Comparison of ENCODE assay signal across 17 cellular contexts in genomic region chr22:45314054-45314721, GRCh38. TPM values are rescaled to one million over a fixed set of nuclear protein-coding genes. Genes with fewer than 3 reads are reported as not detected.
DNase-seq lines count a peak whose midpoint lies in the region; ATAC-seq and TF ChIP-seq lines count a peak whose summit lies in the region.
"Had no signal": no experiment of that assay in that cellular context is flagged by ENCODE, and none has a peak within 500 bp of the region (broad histone marks: within the 10 kb centered on the region; RNA-seq: fewer than 3 reads in every experiment).

No MANE protein-coding gene starts in this region.

- peak; percentile 18; the same call in 1 of the 2 replicates for TF ChIP-seq RAD21 in SK-N-SH (IDR thresholded peaks at IDR 0.05; ENCODE audit: low read length)

- no peaks in the 10 kb centered on the region for H3K9me3 ChIP-seq in SK-N-SH
- no peaks in the 10 kb centered on the region for H3K9me3 ChIP-seq in neutrophil
- H3K9me3 ChIP-seq: esophagus squamous epithelium, sigmoid colon, transverse colon had no signal

- H3K79me2 ChIP-seq in SK-N-SH (ENCODE audit: insufficient read depth), result peaks cover 56% of the 10 kb centered on the region

- intact Hi-C loops in activated B cell treated with CpG ODN at 0.5 μM for 24 hours (cut with micrococcal nuclease) (no loop called here), Calu3 (cut with micrococcal nuclease; ENCODE audit: unreplicated experiment) (no loop called here)

- ATAC-seq in SK-N-SH treated with all-trans-retinoic acid at 6 μM for 48 hours (no peak), activated B cell treated with CpG ODN at 0.5 μM for 24 hours (ENCODE audit: low read depth) (no peak)
- ATAC-seq: PC-3 had no signal

- BruUV-seq in Calu3 (replicated peaks; lab: Mats Ljungman, UMichigan), result no TSS peak

- H3K36me3 Mint-ChIP-seq in activated B cell treated with CpG ODN at 0.5 μM for 24 hours (ENCODE audit: low read depth) (peaks cover 9% of the 10 kb centered on the region), Calu3 (ENCODE audit: insufficient read depth, unreplicated experiment) (peaks cover 21% of the 10 kb centered on the region)

- no peak overlapping the region for H3K9ac ChIP-seq in SK-N-SH

- H3K4me1 ChIP-seq in SK-N-SH (ENCODE audit: control insufficient read depth in 1 of 2, insufficient read depth in 2 of 2, low read depth in 1 of 2, low read length in 1 of 2), result peaks cover 13 to 66% of the 10 kb centered on the region in 2 experiments
- peaks cover 34 to 57% of the 10 kb centered on the region in 2 experiments for H3K4me1 ChIP-seq in neutrophil (ENCODE audit: control insufficient read depth in 1 of 2, insufficient read depth in 1 of 2, low read depth in 1 of 2, low read length in 1 of 2)

- H3K27ac ChIP-seq in SK-N-SH (ENCODE audit: low read depth in 2 of 2, low read length in 1 of 2) (peak overlapping the region in 1 of 2 experiments; percentile 94; a peak in 2 of 4 replicates), neutrophil (peak overlapping the region; percentile 36)
- H3K27ac ChIP-seq: sigmoid colon had no signal

- peak in 1 of 2 experiments; percentile 41; a peak in 1 of 4 replicates for TF ChIP-seq EP300 in SK-N-SH (IDR thresholded peaks at IDR 0.05; ENCODE audit: borderline replicate concordance in 1 of 2, low read depth in 1 of 2, low read length in 1 of 2)

- H3K27me3 ChIP-seq in SK-N-SH (ENCODE audit: insufficient read depth), result no peaks in the 10 kb centered on the region
- H3K27me3 ChIP-seq in neutrophil, result no peaks in the 10 kb centered on the region
- H3K27me3 ChIP-seq: esophagus squamous epithelium, sigmoid colon, transverse colon had no signal

- CTCF ChIA-PET in SK-N-SH (lab: Yijun Ruan, JAX), result interaction anchor here (0.9 to 1.4 kb wide), 3 partner anchors 17 to 240 kb away, joined by 3 to 4 read pairs (median 3); no protein-coding TSS in a partner anchor
- CTCF ChIA-PET in activated B cell treated with CpG ODN at 0.5 μM for 24 hours (lab: Charles Lee), result no interaction called here
- CTCF ChIA-PET in Calu3 (lab: Charles Lee), result interaction anchor here (0.6 kb wide), 1 partner anchor 9 kb away, joined by 3 read pairs; no protein-coding TSS in a partner anchor

- no peaks in the 10 kb centered on the region for H4K20me1 ChIP-seq in SK-N-SH (ENCODE audit: insufficient read depth)

- H3K36me3 ChIP-seq in SK-N-SH (replicated peaks in 1 of 2; ENCODE audit: control insufficient read depth in 1 of 2, insufficient read depth in 2 of 2, low read length in 1 of 2), result no peaks in the 10 kb centered on the region
- H3K36me3 ChIP-seq in neutrophil, result no peaks in the 10 kb centered on the region
- H3K36me3 ChIP-seq: sigmoid colon, transverse colon had no signal

- H2AFZ ChIP-seq in SK-N-SH (ENCODE audit: low read depth), result no peak overlapping the region

- H3K4me3 ChIP-seq in SK-N-SH (ENCODE audit: low read depth in 2 of 2, low read length in 1 of 2) (no peak overlapping the region; a peak in 1 of 4 replicates), neutrophil (ENCODE audit: low read depth in 1 of 2, low read length in 1 of 2) (no peak overlapping the region)
- H3K4me3 ChIP-seq: esophagus squamous epithelium, sigmoid colon, transverse colon had no signal

- H3K4me3 Mint-ChIP-seq in activated B cell treated with CpG ODN at 0.5 μM for 24 hours (no peak overlapping the region), Calu3 (ENCODE audit: low read depth, unreplicated experiment) (no peak overlapping the region)

- DNase-seq in SK-N-SH, result peak; percentile 79
- peak in 74 of 76 experiments; percentile 11 to 91 (median 76) for DNase-seq in HUDEP-2 (lab: John Stamatoyannopoulos, UW; ENCODE audit: unreplicated experiment in 76 of 76)
- DNase-seq in activated B cell treated with CpG ODN at 0.5 μM for 24 hours, result no peak
- DNase-seq in T1000 (lab: John Stamatoyannopoulos, UW), result no peak
- DNase-seq in NCI-H2227 treated with DMSO at 0.1 percent for 48 hours (lab: John Stamatoyannopoulos, UW), result no peak
- DNase-seq in Calu3, result no peak
- DNase-seq: caudate nucleus, esophagus squamous epithelium, H7, PC-3, sigmoid colon, transverse colon had no signal

- H3K4me1 Mint-ChIP-seq in activated B cell treated with CpG ODN at 0.5 μM for 24 hours, result peaks cover 68% of the 10 kb centered on the region
- H3K4me1 Mint-ChIP-seq in Calu3 (ENCODE audit: low read depth, unreplicated experiment), result peaks cover 35% of the 10 kb centered on the region

- H3K9me2 ChIP-seq in SK-N-SH, result no peaks in the 10 kb centered on the region

- H3K27me3 Mint-ChIP-seq in activated B cell treated with CpG ODN at 0.5 μM for 24 hours (no peaks in the 10 kb centered on the region), Calu3 (ENCODE audit: unreplicated experiment) (no peaks in the 10 kb centered on the region)

- WGBS in SK-N-SH (ENCODE audit: low lambda C conversion rate), result 54% methylated on average over 8 of the region's 8 CpGs

- POLR2A ChIA-PET in SK-N-SH (lab: Yijun Ruan, JAX) (interaction anchor here (0.8 kb wide), 1 partner anchor 10 kb away, joined by 3 read pairs; no protein-coding TSS in a partner anchor), activated B cell treated with CpG ODN at 0.5 μM for 24 hours (lab: Charles Lee) (interaction anchor here (1.4 kb wide), 1 partner anchor 29 kb away, joined by 5 read pairs; the partner anchor contains the start of gene UPK3A)

- no peak for TF ChIP-seq CTCF in SK-N-SH (IDR thresholded peaks at IDR 0.05)
- TF ChIP-seq CTCF in activated B cell treated with CpG ODN at 0.5 μM for 24 hours (IDR thresholded peaks at IDR 0.05), result no peak
- no peak for TF ChIP-seq CTCF in neutrophil (IDR thresholded peaks at IDR 0.05)
- no peak for TF ChIP-seq CTCF in Calu3 (IDR thresholded peaks at IDR 0.05; ENCODE audit: unreplicated experiment)

- H3F3A ChIP-seq in SK-N-SH (replicated peaks; ENCODE audit: insufficient read depth), result peaks cover 6% of the 10 kb centered on the region

- peak overlapping the region; percentile 78 for H3K27ac Mint-ChIP-seq in activated B cell treated with CpG ODN at 0.5 μM for 24 hours
- no peak overlapping the region for H3K27ac Mint-ChIP-seq in Calu3 (ENCODE audit: unreplicated experiment)
- H3K27ac Mint-ChIP-seq: activated T-helper 2 cell treated with anti-CD3 and anti-CD28 coated beads, Interferon-gamma antibody, Interleukin-2, Interleukin-4, amounts not matched to agents 10 μg/mL and 5 μg/mL and 100 μg/mL, durations not matched to agents 14 hours and 24 hours and 36 hours had no signal

- no peaks in the 10 kb centered on the region for H3K9me3 Mint-ChIP-seq in activated B cell treated with CpG ODN at 0.5 μM for 24 hours
- no peaks in the 10 kb centered on the region for H3K9me3 Mint-ChIP-seq in Calu3 (ENCODE audit: low read depth, unreplicated experiment)
- H3K9me3 Mint-ChIP-seq: activated T-helper 2 cell treated with anti-CD3 and anti-CD28 coated beads, Interferon-gamma antibody, Interleukin-2, Interleukin-4, amounts not matched to agents 10 μg/mL and 5 μg/mL and 100 μg/mL, durations not matched to agents 14 hours and 24 hours and 36 hours had no signal

- H3K4me2 ChIP-seq in SK-N-SH, result no peak overlapping the region

TF ChIP-seq in SK-N-SH, 30 proteins besides CTCF, POLR2A, EP300 and RAD21:
- TF ChIP-seq CHD2 (IDR thresholded peaks at IDR 0.05; ENCODE audit: low read length, partially characterized antibody) (peak; percentile 53), MXI1 (IDR thresholded peaks at IDR 0.05; ENCODE audit: low read depth, low read length) (peak; percentile 78), GATA2 (CRISPR knock-in tag; IDR thresholded peaks at IDR 0.05) (peak; percentile 81), RXRA (IDR thresholded peaks at IDR 0.05; ENCODE audit: borderline replicate concordance, low read depth) (no peak), FOXJ3 (CRISPR knock-in tag; IDR thresholded peaks at IDR 0.05) (peak; percentile 25; the same call in 1 of the 2 replicates), TEAD4 (IDR thresholded peaks at IDR 0.05; ENCODE audit: borderline replicate concordance, insufficient read depth) (no peak)
- TF ChIP-seq, protein P1, sequence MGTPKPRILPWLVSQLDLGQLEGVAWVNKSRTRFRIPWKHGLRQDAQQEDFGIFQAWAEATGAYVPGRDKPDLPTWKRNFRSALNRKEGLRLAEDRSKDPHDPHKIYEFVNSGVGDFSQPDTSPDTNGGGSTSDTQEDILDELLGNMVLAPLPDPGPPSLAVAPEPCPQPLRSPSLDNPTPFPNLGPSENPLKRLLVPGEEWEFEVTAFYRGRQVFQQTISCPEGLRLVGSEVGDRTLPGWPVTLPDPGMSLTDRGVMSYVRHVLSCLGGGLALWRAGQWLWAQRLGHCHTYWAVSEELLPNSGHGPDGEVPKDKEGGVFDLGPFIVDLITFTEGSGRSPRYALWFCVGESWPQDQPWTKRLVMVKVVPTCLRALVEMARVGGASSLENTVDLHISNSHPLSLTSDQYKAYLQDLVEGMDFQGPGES (IDR thresholded peaks at IDR 0.05; ENCODE audit: low read depth, low read length), result no peak

TF ChIP-seq in SK-N-SH treated with all-trans-retinoic acid at 6 μM for 48 hours, 23 proteins besides CTCF, POLR2A, EP300 and RAD21:
- TF ChIP-seq TOX (CRISPR knock-in tag; IDR thresholded peaks at IDR 0.05; ENCODE audit: borderline replicate concordance) (no peak), ZFP3 (CRISPR knock-in tag; IDR thresholded peaks at IDR 0.05) (no peak)
- TF ChIP-seq, protein P2, sequence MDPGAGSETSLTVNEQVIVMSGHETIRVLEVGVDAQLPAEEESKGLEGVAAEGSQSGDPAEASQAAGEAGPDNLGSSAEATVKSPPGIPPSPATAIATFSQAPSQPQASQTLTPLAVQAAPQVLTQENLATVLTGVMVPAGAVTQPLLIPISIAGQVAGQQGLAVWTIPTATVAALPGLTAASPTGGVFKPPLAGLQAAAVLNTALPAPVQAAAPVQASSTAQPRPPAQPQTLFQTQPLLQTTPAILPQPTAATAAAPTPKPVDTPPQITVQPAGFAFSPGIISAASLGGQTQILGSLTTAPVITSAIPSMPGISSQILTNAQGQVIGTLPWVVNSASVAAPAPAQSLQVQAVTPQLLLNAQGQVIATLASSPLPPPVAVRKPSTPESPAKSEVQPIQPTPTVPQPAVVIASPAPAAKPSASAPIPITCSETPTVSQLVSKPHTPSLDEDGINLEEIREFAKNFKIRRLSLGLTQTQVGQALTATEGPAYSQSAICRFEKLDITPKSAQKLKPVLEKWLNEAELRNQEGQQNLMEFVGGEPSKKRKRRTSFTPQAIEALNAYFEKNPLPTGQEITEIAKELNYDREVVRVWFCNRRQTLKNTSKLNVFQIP (CRISPR knock-in tag; IDR thresholded peaks at IDR 0.05; ENCODE audit: borderline replicate concordance, low read depth), result no peak

RNA-seq across cellular contexts. Expression of gene FAM118A, which starts 4.5 kb away (rescaled TPM):
- polyA plus RNA-seq in SK-N-SH (2012; rRNA removed), result 11.3 and 14.1 TPM in 2 replicates
- 11.1 and 11.6 TPM in 2 replicates for polyA plus RNA-seq in SK-N-SH (2012; cell fraction: cytosol; rRNA removed)
- 22.5 and 24.0 TPM in 2 replicates for polyA plus RNA-seq in SK-N-SH (2012; cell fraction: nucleus; rRNA removed)
- total RNA-seq in activated B cell treated with CpG ODN at 0.5 μM for 24 hours (49.7 and 59.3 TPM in 2 replicates), Calu3 (2022) (33.5 and 35.0 TPM in 2 replicates)

RNA-seq across cellular contexts. Expression of gene UPK3A, which starts 29.4 kb away (rescaled TPM):
- polyA plus RNA-seq in SK-N-SH (2012; rRNA removed), result not detected in 2 replicates
- not detected in 2 replicates for polyA plus RNA-seq in SK-N-SH (2012; cell fraction: cytosol; rRNA removed)
- not detected in 2 replicates for polyA plus RNA-seq in SK-N-SH (2012; cell fraction: nucleus; rRNA removed)
- total RNA-seq in activated B cell treated with CpG ODN at 0.5 μM for 24 hours, result 1.4 and 1.6 TPM in 2 replicates
- total RNA-seq in Calu3 (2022), result not detected in 2 replicates
- total RNA-seq: A673; activated T-helper 2 cell treated with anti-CD3 and anti-CD28 coated beads, Interferon-gamma antibody, Interleukin-2, Interleukin-4, amounts not matched to agents 10 μg/mL and 5 μg/mL and 100 μg/mL, durations not matched to agents 14 hours and 24 hours and 36 hours; Daoy; esophagus squamous epithelium; H7; sigmoid colon had no signal

Comparison
In these comparisons a context has a peak if more than half of its experiments do, and no peak if none do; other contexts are left out.
1. DNase-seq: peak in SK-N-SH (single experiment) and HUDEP-2 (74 of 76); none in activated B cell treated with CpG ODN at 0.5 μM for 24 hours (single experiment), T1000 (single experiment), NCI-H2227 treated with DMSO at 0.1 percent for 48 hours (single experiment) and Calu3 (single experiment).